1 cellular context compared by ENCODE assay signal in the genomic region with DNA sequence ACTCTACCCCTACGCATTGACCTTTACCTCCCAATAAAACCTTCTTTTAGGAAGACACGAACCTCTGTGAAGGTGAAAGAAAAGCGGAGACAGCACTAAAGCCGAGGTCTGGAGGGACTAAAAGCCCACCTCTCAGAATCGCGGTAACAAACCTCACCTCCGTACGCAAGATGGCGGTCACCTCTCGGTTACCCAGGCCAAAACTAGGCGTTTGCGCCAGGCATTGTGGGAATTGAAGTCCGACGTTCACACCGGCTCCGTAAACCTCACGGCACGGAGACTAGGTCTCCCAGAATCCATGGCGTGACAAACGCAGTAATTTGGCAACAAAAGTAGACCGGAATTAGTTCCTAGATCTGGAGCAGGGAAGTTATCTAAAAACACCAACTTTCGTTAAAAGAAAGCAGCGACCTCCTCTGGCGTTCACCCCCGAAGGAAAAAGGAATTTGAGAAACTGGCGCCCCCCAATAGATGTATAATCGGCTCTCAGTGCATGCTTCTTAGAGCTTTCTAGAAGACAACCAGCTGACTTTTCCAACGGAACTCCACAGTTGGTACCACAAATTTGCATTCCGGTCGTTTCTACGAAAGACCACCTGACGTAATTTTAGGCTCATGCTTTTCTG.
A peak's percentile ranks its signal among the peaks of the same experiment; 100 is the strongest.
TF ChIP-seq lines count a peak whose summit lies in the region.

Gene N4BP2L2 (minus strand): TSS at position 175 of the 626 bp plus-strand sequence. CDS start 1,768 bp downstream, outside the sequence.

TF ChIP-seq in SK-N-SH, 30 proteins besides CTCF, POLR2A, EP300 and RAD21 (continued from another document):
- no peak for TF ChIP-seq SIN3A (IDR thresholded peaks at IDR 0.05; ENCODE audit: borderline replicate concordance, low read depth, low read length)
- TF ChIP-seq CHD2 (IDR thresholded peaks at IDR 0.05; ENCODE audit: low read length, partially characterized antibody), result peak; percentile 81
- no peak for TF ChIP-seq FOSL2 (IDR thresholded peaks at IDR 0.05; ENCODE audit: borderline replicate concordance, low read depth)
- TF ChIP-seq SMC3 (IDR thresholded peaks at IDR 0.05; ENCODE audit: low read depth, low read length), result peak; percentile 46
- TF ChIP-seq EZH2phosphoT487 (IDR thresholded peaks at IDR 0.05; ENCODE audit: borderline replicate concordance, low read depth), result no peak
- peak; percentile 71 for TF ChIP-seq RCOR1 (IDR thresholded peaks at IDR 0.05; ENCODE audit: low read length)
- no peak for TF ChIP-seq GATA2 (CRISPR knock-in tag; IDR thresholded peaks at IDR 0.05)
- peak; percentile 46; the same call in 1 of the 2 replicates for TF ChIP-seq TAF1 (IDR thresholded peaks at IDR 0.05; ENCODE audit: borderline replicate concordance, low read depth, low read length)
- TF ChIP-seq MEF2A (IDR thresholded peaks at IDR 0.05; ENCODE audit: borderline replicate concordance, low read depth), result no peak
- no peak for TF ChIP-seq IRF3 (IDR thresholded peaks at IDR 0.05; ENCODE audit: low read depth, low read length)
- TF ChIP-seq NFIC (IDR thresholded peaks at IDR 0.05; ENCODE audit: borderline replicate concordance), result peak; percentile 97
- peak; percentile 97 for TF ChIP-seq YY1 (IDR thresholded peaks at IDR 0.05; ENCODE audit: low read depth)
- TF ChIP-seq, protein P1, sequence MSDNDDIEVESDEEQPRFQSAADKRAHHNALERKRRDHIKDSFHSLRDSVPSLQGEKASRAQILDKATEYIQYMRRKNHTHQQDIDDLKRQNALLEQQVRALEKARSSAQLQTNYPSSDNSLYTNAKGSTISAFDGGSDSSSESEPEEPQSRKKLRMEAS (IDR thresholded peaks at IDR 0.05; ENCODE audit: low read depth), result peak; percentile 82
